ENCODE assay signal across 8 cellular contexts in the genomic region with DNA sequence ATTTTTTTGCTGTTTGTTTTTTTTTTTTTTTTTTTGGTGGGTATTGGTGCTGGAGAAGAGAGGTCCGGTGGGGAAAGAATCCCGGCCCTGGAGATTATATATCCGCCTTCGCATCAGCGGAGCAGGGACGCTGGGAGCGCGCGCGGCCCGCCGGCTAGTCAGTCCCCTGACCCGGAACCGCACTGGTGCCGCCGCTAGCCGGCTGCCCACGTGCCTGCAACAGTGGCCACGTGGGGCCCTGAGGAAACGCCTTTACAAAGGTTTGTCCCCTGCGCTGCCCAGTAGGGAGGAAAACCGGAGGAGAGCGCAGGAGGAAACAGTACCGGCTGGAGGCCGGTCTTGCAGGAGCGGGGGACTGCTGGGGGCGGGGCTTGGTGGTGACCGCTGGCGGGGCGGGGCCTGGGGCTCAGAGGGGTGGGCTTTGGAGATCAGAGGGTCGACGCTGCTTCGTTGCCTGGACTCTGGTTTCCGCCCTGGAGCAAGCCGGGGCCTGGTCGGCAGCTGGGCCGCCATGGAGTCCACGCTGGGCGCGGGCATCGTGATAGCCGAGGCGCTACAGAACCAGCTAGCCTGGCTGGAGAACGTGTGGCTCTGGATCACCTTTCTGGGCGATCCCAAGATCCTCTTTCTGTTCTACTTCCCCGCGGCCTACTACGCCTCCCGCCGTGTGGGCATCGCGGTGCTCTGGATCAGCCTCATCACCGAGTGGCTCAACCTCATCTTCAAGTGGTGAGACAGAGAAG. TPM values are rescaled to one million over a fixed set of nuclear protein-coding genes. Genes with fewer than 3 reads are reported as not detected.
DNase-seq lines count a peak whose midpoint lies in the region; ATAC-seq and TF ChIP-seq lines count a peak whose summit lies in the region.

A gene with protein sequence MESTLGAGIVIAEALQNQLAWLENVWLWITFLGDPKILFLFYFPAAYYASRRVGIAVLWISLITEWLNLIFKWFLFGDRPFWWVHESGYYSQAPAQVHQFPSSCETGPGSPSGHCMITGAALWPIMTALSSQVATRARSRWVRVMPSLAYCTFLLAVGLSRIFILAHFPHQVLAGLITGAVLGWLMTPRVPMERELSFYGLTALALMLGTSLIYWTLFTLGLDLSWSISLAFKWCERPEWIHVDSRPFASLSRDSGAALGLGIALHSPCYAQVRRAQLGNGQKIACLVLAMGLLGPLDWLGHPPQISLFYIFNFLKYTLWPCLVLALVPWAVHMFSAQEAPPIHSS (plus strand): TSS at position 281 of the 743 bp plus-strand sequence. CDS start 231 bp downstream, at position 512.

- peak within 1 kb of the TSS; percentile 63 for H3K4me3 ChIP-seq in AG09309 (ENCODE audit: control insufficient read depth, low read depth, low read length)
- peak within 1 kb of the TSS; percentile 46 for H3K4me3 ChIP-seq in kidney epithelial cell (ENCODE audit: low read depth, low read length)

- H3K4me1 Mint-ChIP-seq in chondrocyte (ENCODE audit: low read depth), result peaks cover 38% of the 10 kb centered on the region

- H3K27me3 Mint-ChIP-seq in chondrocyte (ENCODE audit: low read depth), result no peaks in the 10 kb centered on the region

- DNase-seq in AG09309 (ENCODE audit: low read depth) (peak; percentile 90), NCI-H446 (lab: John Stamatoyannopoulos, UW) (peak; percentile 92 to 96), chondrocyte (ENCODE audit: low spot score) (peak; percentile 98), kidney epithelial cell (ENCODE audit: low read depth) (peak; percentile 92)
- DNase-seq in activated CD4-positive, CD25-positive, alpha-beta regulatory T cell treated with anti-CD3 and anti-CD28 coated beads, Interleukin-2, amount 50 U/mL, for 72 hours, result peak; percentile 82
- DNase-seq in stimulated activated CD4-positive, alpha-beta T cell treated with anti-CD3 and anti-CD28 coated beads, Interleukin-15, amount 100 ng/mL, for 48 hours (ENCODE audit: low read depth in 2 of 2), result peak; percentile 79 to 86

- H3K9me3 Mint-ChIP-seq in chondrocyte (ENCODE audit: low read depth), result no peaks in the 10 kb centered on the region

- in situ Hi-C loops in GM18951 (cut with MboI; ENCODE audit: low sequenced_read_pairs, unreplicated experiment), result no loop called here

- no peak for TF ChIP-seq CTCF in AG09309 (IDR thresholded peaks at IDR 0.05; ENCODE audit: control insufficient read depth, insufficient read depth, low read depth, low read length, missing control alignments)
- no peak for TF ChIP-seq CTCF in chondrocyte (IDR thresholded peaks at IDR 0.05)
- peak; percentile 1 for TF ChIP-seq CTCF in kidney epithelial cell (IDR thresholded peaks at IDR 0.05; ENCODE audit: insufficient read depth, low read length, poor library complexity, severe bottlenecking)

- H3K36me3 Mint-ChIP-seq in chondrocyte (ENCODE audit: low read depth), result peaks cover 5% of the 10 kb centered on the region

- H3K27me3 ChIP-seq in kidney epithelial cell (ENCODE audit: control insufficient read depth, insufficient read depth, low read length), result no peaks in the 10 kb centered on the region

- peak within 1 kb of the TSS; percentile 90 for H3K4me3 Mint-ChIP-seq in chondrocyte (ENCODE audit: unreplicated experiment)

- no peaks in the 10 kb centered on the region for H3K36me3 ChIP-seq in kidney epithelial cell (ENCODE audit: control insufficient read depth, insufficient read depth, low read length)

- ATAC-seq in HG03280 (IDR thresholded peaks at IDR 0.05; ENCODE audit: unreplicated experiment), result peak; percentile 75

- peak; percentile 82 for TF ChIP-seq POLR2A in GM18951 (IDR thresholded peaks at IDR 0.05; ENCODE audit: extremely low read depth, insufficient read depth, insufficient read length)

- peak within 1 kb of the TSS; percentile 99 for H3K27ac Mint-ChIP-seq in chondrocyte (ENCODE audit: unreplicated experiment)

RNA-seq across cellular contexts. Expression of the gene that starts here (rescaled TPM):
- total RNA-seq in chondrocyte, result 52.3 to 70.5 TPM (median 59.2 TPM) in 3 replicates
- total RNA-seq in kidney epithelial cell, result 37.5 and 53.9 TPM in 2 replicates

Comparison
In these comparisons a context has a peak if more than half of its experiments do, and no peak if none do; other contexts are left out.
1. Peak in every context shown above with its lines: DNase-seq, ATAC-seq and H3K4me3 ChIP-seq.